Comparison of ENCODE assay signal across 8 cellular contexts in the genomic region with DNA sequence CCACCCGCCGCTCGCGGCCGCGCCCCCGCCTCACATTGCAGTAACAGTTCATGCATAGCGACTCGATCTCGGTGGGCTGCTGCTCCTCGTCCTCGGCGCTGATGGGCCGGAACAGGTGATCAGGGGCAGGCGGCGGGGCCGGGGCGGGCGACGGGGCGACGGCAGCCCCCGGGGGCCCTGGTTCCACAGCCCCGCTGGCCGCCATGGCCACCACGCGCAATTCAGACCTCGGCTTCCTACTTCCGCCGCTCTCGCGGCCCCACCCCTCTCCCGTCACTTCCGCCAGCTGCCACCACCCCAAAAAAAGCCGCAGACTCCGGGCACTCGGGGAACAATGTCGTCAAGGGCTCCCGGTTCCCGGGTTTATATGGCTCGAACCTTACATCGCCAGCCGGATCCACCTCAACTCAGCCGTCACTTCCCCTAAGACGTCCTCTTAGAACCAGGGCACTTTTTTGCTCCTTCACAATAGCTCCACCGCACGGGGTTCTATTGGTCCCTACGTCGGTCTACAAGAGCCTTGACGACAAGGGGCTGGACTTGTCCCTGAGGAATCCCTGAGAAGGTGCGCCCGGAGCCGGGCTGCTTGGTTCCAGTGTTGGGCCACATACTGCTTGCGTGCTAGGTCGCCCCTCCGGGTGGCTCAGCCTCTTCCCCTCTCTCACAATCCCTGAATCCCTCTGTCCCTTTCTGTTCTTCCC. TPM values are rescaled to one million over a fixed set of nuclear protein-coding genes. Genes with fewer than 3 reads are reported as not detected.
DNase-seq lines count a peak whose midpoint lies in the region; ATAC-seq and TF ChIP-seq lines count a peak whose summit lies in the region.

A gene with protein sequence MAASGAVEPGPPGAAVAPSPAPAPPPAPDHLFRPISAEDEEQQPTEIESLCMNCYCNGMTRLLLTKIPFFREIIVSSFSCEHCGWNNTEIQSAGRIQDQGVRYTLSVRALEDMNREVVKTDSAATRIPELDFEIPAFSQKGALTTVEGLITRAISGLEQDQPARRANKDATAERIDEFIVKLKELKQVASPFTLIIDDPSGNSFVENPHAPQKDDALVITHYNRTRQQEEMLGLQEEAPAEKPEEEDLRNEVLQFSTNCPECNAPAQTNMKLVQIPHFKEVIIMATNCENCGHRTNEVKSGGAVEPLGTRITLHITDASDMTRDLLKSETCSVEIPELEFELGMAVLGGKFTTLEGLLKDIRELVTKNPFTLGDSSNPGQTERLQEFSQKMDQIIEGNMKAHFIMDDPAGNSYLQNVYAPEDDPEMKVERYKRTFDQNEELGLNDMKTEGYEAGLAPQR (minus strand): TSS at position 238 of the 701 bp plus-strand sequence. CDS start 33 bp downstream, at position 205.

- H3K36me3 Mint-ChIP-seq in Calu3 (ENCODE audit: insufficient read depth, unreplicated experiment) = peaks cover 34% of the 10 kb centered on the region

- BruUV-seq in Calu3 (replicated peaks; lab: Mats Ljungman, UMichigan) (TSS peak; percentile 97), Panc1 (replicated peaks; lab: Mats Ljungman, UMichigan) (TSS peak; percentile 99)

- no peaks in the 10 kb centered on the region for H3K9me3 Mint-ChIP-seq in Calu3 (ENCODE audit: low read depth, unreplicated experiment)

- in situ Hi-C loops in Panc1 (cut with HindIII; ENCODE audit: low pct_unique_long_range_greater_than_20kb, low sequenced_read_pairs) = loop anchor here (10.0 kb wide), 1 partner anchor 217 kb away; no protein-coding TSS in a partner anchor

- intact Hi-C loops in Calu3 (cut with micrococcal nuclease; ENCODE audit: unreplicated experiment) = no loop called here
- intact Hi-C loops in Panc1 (cut with micrococcal nuclease; ENCODE audit: unreplicated experiment) = no loop called here
- intact Hi-C loops in esophagus muscularis mucosa (cut with DNase I) = no loop called here

- peak; percentile 45 for TF ChIP-seq POLR2A in esophagus muscularis mucosa (IDR thresholded peaks at IDR 0.05; ENCODE audit: low read depth)

- H3K36me3 ChIP-seq in HUES64 (ENCODE audit: insufficient read depth, low read length) (peaks cover 39% of the 10 kb centered on the region), Panc1 (ENCODE audit: control insufficient read depth, insufficient read depth, low read length) (peaks cover 44% of the 10 kb centered on the region), esophagus muscularis mucosa (peaks cover 31 to 38% (median 35%) of the 10 kb centered on the region in 4 donors), muscle layer of duodenum (ENCODE audit: control insufficient read depth in 1 of 2, insufficient read depth in 2 of 2, low read length in 2 of 2) (peaks cover 32 to 36% of the 10 kb centered on the region in 2 donors)

- H3K4me1 Mint-ChIP-seq in Calu3 (ENCODE audit: low read depth, unreplicated experiment) = peaks cover 17% of the 10 kb centered on the region

- CTCF ChIA-PET in Calu3 (lab: Charles Lee) = interaction anchor here (0.9 to 1.7 kb wide), 3 partner anchors 12 to 318 kb away, joined by 3 to 10 read pairs (median 3); no protein-coding TSS in a partner anchor
- CTCF ChIA-PET in Panc1 (lab: Charles Lee) = no interaction called here

- H3K4me3 Mint-ChIP-seq in Calu3 (ENCODE audit: low read depth, unreplicated experiment) = peak within 1 kb of the TSS; percentile 90

- H3K4me1 ChIP-seq in HUES64 (ENCODE audit: insufficient read depth, low read length) (peaks cover 4% of the 10 kb centered on the region), Panc1 (ENCODE audit: control insufficient read depth, insufficient read depth, low read length) (peaks cover 15% of the 10 kb centered on the region), esophagus muscularis mucosa (peaks cover 20 to 38% (median 27%) of the 10 kb centered on the region in 4 donors), muscle layer of duodenum (ENCODE audit: control insufficient read depth in 1 of 2, insufficient read depth in 2 of 2, low read length in 2 of 2) (peaks cover 8 to 29% of the 10 kb centered on the region in 2 donors)

- H3K9me3 ChIP-seq in HUES64 (ENCODE audit: insufficient read depth, low read depth, low read length) (no peaks in the 10 kb centered on the region), Panc1 (ENCODE audit: control insufficient read depth, insufficient read depth, low read depth, low read length) (no peaks in the 10 kb centered on the region), esophagus muscularis mucosa (no peaks in the 10 kb centered on the region), muscle layer of duodenum (ENCODE audit: control insufficient read depth in 1 of 2, low read length in 2 of 2) (no peaks in the 10 kb centered on the region)

- H3K27me3 ChIP-seq in HUES64 (ENCODE audit: insufficient read depth, low read length) (peaks cover 18% of the 10 kb centered on the region; the same call in 1 of the 2 replicates), Panc1 (ENCODE audit: control insufficient read depth, insufficient read depth, low read length) (no peaks in the 10 kb centered on the region), esophagus muscularis mucosa (no peaks in the 10 kb centered on the region), muscle layer of duodenum (ENCODE audit: low read depth, low read length) (no peaks in the 10 kb centered on the region)

- WGBS in HUES64 = under 1% methylated on average over 56 of the region's 56 CpGs
- WGBS in esophagus muscularis mucosa = 1% methylated on average over 24 of the region's 56 CpGs

- H3K9ac ChIP-seq in HUES64 (ENCODE audit: low read depth, low read length) = peak within 1 kb of the TSS; percentile 61

- H3K4me3 ChIP-seq in HUES64 (ENCODE audit: low read length) (peak within 1 kb of the TSS; percentile 83), Panc1 (ENCODE audit: low read depth in 2 of 2, low read length in 2 of 2) (peak within 1 kb of the TSS; percentile 86 to 97), esophagus muscularis mucosa (peak within 1 kb of the TSS; percentile 90 to 100 (median 98)), muscle layer of duodenum (ENCODE audit: low read depth in 1 of 2, low read length in 2 of 2) (peak within 1 kb of the TSS; percentile 86 to 94)

- H3K27ac ChIP-seq in HUES64 (ENCODE audit: low read depth, low read length) (no peak within 1 kb of the TSS; the same call in 1 of the 2 replicates), Panc1 (ENCODE audit: low read length) (peak within 1 kb of the TSS; percentile 95), esophagus muscularis mucosa (replicated peaks in 1 of 4) (peak within 1 kb of the TSS; percentile 85 to 92 (median 90)), muscle layer of duodenum (ENCODE audit: low read length) (peak within 1 kb of the TSS; percentile 92)

- TF ChIP-seq EP300 in esophagus muscularis mucosa (IDR thresholded peaks at IDR 0.05) = no peak

- POLR2A ChIA-PET in Panc1 (lab: Charles Lee) = interaction anchor here (0.6 kb wide), 2 partner anchors 231 to 322 kb away, joined by 3 to 5 read pairs; no protein-coding TSS in a partner anchor

- no peak for TF ChIP-seq CTCF in Calu3 (IDR thresholded peaks at IDR 0.05; ENCODE audit: unreplicated experiment)
- no peak for TF ChIP-seq CTCF in Panc1 (IDR thresholded peaks at IDR 0.05)
- no peak for TF ChIP-seq CTCF in esophagus muscularis mucosa (IDR thresholded peaks at IDR 0.05)

- peak within 1 kb of the TSS; percentile 96 for H3K27ac Mint-ChIP-seq in Calu3 (ENCODE audit: unreplicated experiment)

- ATAC-seq in GM21390 (IDR thresholded peaks at IDR 0.05; ENCODE audit: unreplicated experiment) (peak; percentile 90), Panc1 (peak; percentile 94)

- DNase-seq in Calu3 (peak; percentile 80), Panc1 (ENCODE audit: low read depth, low spot score) (no peak), esophagus muscularis mucosa (ENCODE audit: extremely low spot score) (peak; percentile 95)
- DNase-seq in activated T-cell treated with anti-CD3 and anti-CD28 coated beads, Interleukin-2, amount 50 U/mL, for 48 hours = peak; percentile 85 to 89
- peak; percentile 74 for DNase-seq in stimulated activated CD8-positive, alpha-beta memory T cell treated with anti-CD3 and anti-CD28 coated beads, Interleukin-7, amount 100 ng/mL, for 24 hours (ENCODE audit: low read depth)

- H3K27me3 Mint-ChIP-seq in Calu3 (ENCODE audit: unreplicated experiment) = no peaks in the 10 kb centered on the region

RNA-seq across cellular contexts. Expression of the gene that starts here (rescaled TPM):
- total RNA-seq in Calu3 (2022) (34.5 and 41.5 TPM in 2 replicates), Panc1 (2021; ENCODE audit: unreplicated experiment) (139 TPM), esophagus muscularis mucosa (10 to 100 TPM; 18.3 to 46.4 (median 34.7) TPM)
- 63.3 TPM for polyA plus RNA-seq in HUES64 (2013, experiment 1 of 2)
- polyA plus RNA-seq in HUES64 (2013, experiment 2 of 2) = 51.4 TPM
- polyA plus RNA-seq in Panc1 (2012; ENCODE audit: insufficient read length) = 130 TPM
